11 cellular contexts compared by ENCODE assay signal in the genomic region with DNA sequence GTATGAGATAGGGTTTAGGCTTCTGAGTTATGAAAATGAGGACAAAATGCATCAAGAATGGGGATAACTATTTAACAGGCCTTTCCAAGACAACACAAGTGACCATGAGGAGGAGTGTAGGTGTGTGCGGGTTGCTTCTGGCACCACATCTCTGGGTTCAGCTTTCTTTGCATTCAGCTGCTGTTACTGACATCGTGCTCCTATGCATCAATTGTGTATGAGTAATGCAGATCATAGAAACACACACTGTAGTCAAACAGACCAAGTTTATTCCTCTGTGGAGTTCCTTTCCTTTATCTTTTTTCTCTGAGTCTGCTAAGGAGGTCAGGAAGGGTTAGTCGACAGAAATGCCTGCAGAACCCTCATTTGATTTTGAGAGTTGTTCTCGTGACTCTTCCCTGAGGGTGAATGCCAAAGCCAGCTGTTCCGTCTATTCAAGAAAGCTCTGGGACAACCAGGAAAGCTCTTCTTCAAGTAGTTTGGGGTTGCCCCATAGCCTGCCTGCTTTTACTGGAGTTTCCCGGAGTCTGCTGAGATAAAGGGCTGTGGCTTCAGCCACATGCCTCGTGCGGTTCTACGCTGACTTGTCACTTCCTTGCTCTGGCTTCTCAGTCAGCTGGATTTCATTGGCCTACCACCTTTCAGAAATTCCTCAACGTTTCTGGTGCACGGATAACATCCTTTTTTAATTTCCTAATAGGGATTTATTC.
DNase-seq lines count a peak whose midpoint lies in the region; ATAC-seq and TF ChIP-seq lines count a peak whose summit lies in the region.
"Had no signal": no experiment of that assay in that cellular context is flagged by ENCODE, and none has a peak within 500 bp of the region (broad histone marks: within the 10 kb centered on the region; RNA-seq: fewer than 3 reads in every experiment).

No MANE protein-coding gene starts in this region.

- H3K27me3 Mint-ChIP-seq in activated CD8-positive, alpha-beta T cell treated with anti-CD3 and anti-CD28 coated beads for 36 hours, result peaks cover 15% of the 10 kb centered on the region
- H3K27me3 Mint-ChIP-seq: central memory CD8-positive, alpha-beta T cell had no signal

- TF ChIP-seq CTCF in activated CD8-positive, alpha-beta T cell treated with anti-CD3 and anti-CD28 coated beads for 36 hours (IDR thresholded peaks at IDR 0.05), result no peak

- no peak overlapping the region for H3K27ac Mint-ChIP-seq in activated CD8-positive, alpha-beta T cell treated with anti-CD3 and anti-CD28 coated beads for 36 hours

- intact Hi-C loops in activated CD8-positive, alpha-beta T cell treated with anti-CD3 and anti-CD28 coated beads for 36 hours (cut with micrococcal nuclease), result no loop called here

- ATAC-seq in activated CD8-positive, alpha-beta T cell treated with anti-CD3 and anti-CD28 coated beads for 36 hours, result peak; percentile 57
- no peak for ATAC-seq in HG02938 (IDR thresholded peaks at IDR 0.05; ENCODE audit: unreplicated experiment)
- ATAC-seq: left colon had no signal

- H3K4me3 Mint-ChIP-seq in activated CD8-positive, alpha-beta T cell treated with anti-CD3 and anti-CD28 coated beads for 36 hours, result no peak overlapping the region
- H3K4me3 Mint-ChIP-seq: central memory CD8-positive, alpha-beta T cell had no signal

- peak; percentile 82 for DNase-seq in AG08395 (ENCODE audit: low spot score)
- DNase-seq in GM04504 (ENCODE audit: low read depth), result peak; percentile 82
- peak; percentile 57 for DNase-seq in activated CD8-positive, alpha-beta T cell treated with anti-CD3 and anti-CD28 coated beads for 36 hours
- DNase-seq in foreskin melanocyte, result peak; percentile 97
- DNase-seq in NCI-H187 (lab: John Stamatoyannopoulos, UW), result no peak
- DNase-seq in NCI-H146 treated with DMSO at 0.1 percent for 48 hours (lab: John Stamatoyannopoulos, UW; ENCODE audit: unreplicated experiment), result no peak
- no peak for DNase-seq in T-helper 2 cell
- DNase-seq: left colon, NCI-H1048 had no signal

- POLR2A ChIA-PET in activated CD8-positive, alpha-beta T cell treated with anti-CD3 and anti-CD28 coated beads for 36 hours (lab: Charles Lee), result no interaction called here

- peaks cover 28% of the 10 kb centered on the region for H3K4me1 Mint-ChIP-seq in activated CD8-positive, alpha-beta T cell treated with anti-CD3 and anti-CD28 coated beads for 36 hours (ENCODE audit: low read depth)
- H3K4me1 Mint-ChIP-seq: central memory CD8-positive, alpha-beta T cell had no signal

- H3K36me3 Mint-ChIP-seq in activated CD8-positive, alpha-beta T cell treated with anti-CD3 and anti-CD28 coated beads for 36 hours (ENCODE audit: low read depth), result peaks cover 14% of the 10 kb centered on the region

- H3K9me3 Mint-ChIP-seq in activated CD8-positive, alpha-beta T cell treated with anti-CD3 and anti-CD28 coated beads for 36 hours, result peaks cover 20% of the 10 kb centered on the region

- CTCF ChIA-PET in activated CD8-positive, alpha-beta T cell treated with anti-CD3 and anti-CD28 coated beads for 36 hours (lab: Charles Lee), result interaction anchor here (1.1 to 1.4 kb wide), 2 partner anchors 34 to 66 kb away, joined by 3 read pairs; no protein-coding TSS in a partner anchor

Comparison
In these comparisons a context has a peak if more than half of its experiments do, and no peak if none do; other contexts are left out.
1. DNase-seq: peak in AG08395 (single experiment), GM04504 (single experiment), activated CD8-positive, alpha-beta T cell treated with anti-CD3 and anti-CD28 coated beads for 36 hours (single experiment) and foreskin melanocyte (single experiment); none in NCI-H187 (0 of 2), NCI-H146 treated with DMSO at 0.1 percent for 48 hours (single experiment) and T-helper 2 cell (0 of 5).